28 cellular contexts compared by ENCODE assay signal in the genomic region with DNA sequence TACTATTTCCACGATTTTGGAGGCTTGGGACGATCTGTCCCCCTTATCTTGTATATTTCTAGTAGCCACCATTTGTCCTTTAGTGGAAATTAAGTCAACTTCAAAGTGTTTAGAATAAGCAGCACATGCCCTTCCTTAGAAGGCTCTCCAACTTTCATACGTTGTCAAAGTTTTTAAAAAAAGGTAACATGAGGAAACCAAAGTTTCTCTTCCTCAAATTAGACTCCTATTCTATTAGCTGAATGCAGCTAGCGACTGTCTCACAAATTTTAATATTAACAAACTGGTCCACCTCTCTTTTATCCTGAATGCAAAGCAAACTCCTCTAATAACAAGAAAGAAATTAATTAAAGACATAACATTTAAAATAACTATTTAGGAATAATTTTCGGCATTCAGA. TPM values are rescaled to one million over a fixed set of nuclear protein-coding genes. Genes with fewer than 3 reads are reported as not detected.
DNase-seq lines count a peak whose midpoint lies in the region; ATAC-seq, FAIRE-seq and TF ChIP-seq lines count a peak whose summit lies in the region.
"Had no signal": no experiment of that assay in that cellular context is flagged by ENCODE, and none has a peak within 500 bp of the region (broad histone marks: within the 10 kb centered on the region; RNA-seq: fewer than 3 reads in every experiment).

No MANE protein-coding gene starts in this region.

- no peaks in the 10 kb centered on the region for H3K27me3 Mint-ChIP-seq in brain
- H3K27me3 Mint-ChIP-seq: CD8-positive, alpha-beta memory T cell had no signal

- peaks cover 50 to 82% (median 61%) of the 10 kb centered on the region in 11 experiments for H3K36me3 ChIP-seq in BLaER1 treated with 17β-estradiol and CSF1 and Interleukin-3, amounts not matched to agents 10 nM and 100 nM
- peaks cover 8 to 35% of the 10 kb centered on the region in 2 donors for H3K36me3 ChIP-seq in psoas muscle (ENCODE audit: insufficient read depth in 1 of 2, low read depth in 1 of 2)
- H3K36me3 ChIP-seq in vagina = peaks cover 0 to 36% of the 10 kb centered on the region in 2 donors

- H3K4me3 ChIP-seq in BLaER1 treated with 17β-estradiol and CSF1 and Interleukin-3, amounts not matched to agents 10 nM and 100 nM = no peak overlapping the region
- H3K4me3 ChIP-seq in psoas muscle = no peak overlapping the region
- no peak overlapping the region for H3K4me3 ChIP-seq in vagina
- H3K4me3 ChIP-seq: PC-9 had no signal

- H3K27ac Mint-ChIP-seq in brain = peak overlapping the region in 3 of 5 experiments; percentile 50 to 93 (median 91)

- WGBS in psoas muscle, 3 donors = 56 to 68% (median 58%) methylated on average over 5 of the region's 5 CpGs

- H3K9me3 Mint-ChIP-seq in brain = peaks cover 5 to 13% (median 9%) of the 10 kb centered on the region in 5 experiments

- no peak overlapping the region; a peak in 1 of 22 replicates for H3K27ac ChIP-seq in BLaER1 treated with 17β-estradiol and CSF1 and Interleukin-3, amounts not matched to agents 10 nM and 100 nM
- H3K27ac ChIP-seq in psoas muscle (peak overlapping the region; percentile 60), vagina (no peak overlapping the region)
- H3K27ac ChIP-seq: HL-60, PC-9 had no signal

- peaks cover 57 to 91% (median 85%) of the 10 kb centered on the region in 11 experiments for H4K20me1 ChIP-seq in BLaER1 treated with 17β-estradiol and CSF1 and Interleukin-3, amounts not matched to agents 10 nM and 100 nM

- FAIRE-seq in GM12891 (lab: Jason Lieb, UNC) = no peak
- no peak for FAIRE-seq in frontal cortex (lab: Jason Lieb, UNC)
- FAIRE-seq: G401.6, GM19239, H1, HepG2 had no signal

- peaks cover 67% of the 10 kb centered on the region for H3K36me3 Mint-ChIP-seq in brain

- peaks cover 7 to 11% (median 9%) of the 10 kb centered on the region in 11 experiments for H3K9me3 ChIP-seq in BLaER1 treated with 17β-estradiol and CSF1 and Interleukin-3, amounts not matched to agents 10 nM and 100 nM (replicated peaks in 1 of 11)
- H3K9me3 ChIP-seq in psoas muscle (peaks cover 10% of the 10 kb centered on the region), vagina (peaks cover 4% of the 10 kb centered on the region)
- H3K9me3 ChIP-seq: SK-N-SH had no signal

- TF ChIP-seq CTCF in brain (conservative IDR thresholded peaks at IDR 0.05) = no peak
- TF ChIP-seq CTCF in psoas muscle (IDR thresholded peaks at IDR 0.05) = no peak
- TF ChIP-seq CTCF in vagina (IDR thresholded peaks at IDR 0.05) = no peak

- H3K4me1 Mint-ChIP-seq in brain = peaks cover 17% of the 10 kb centered on the region

- no peaks in the 10 kb centered on the region for H3K27me3 ChIP-seq in BLaER1 treated with 17β-estradiol and CSF1 and Interleukin-3, amounts not matched to agents 10 nM and 100 nM
- H3K27me3 ChIP-seq in psoas muscle (ENCODE audit: insufficient read depth in 3 of 3, low read length in 2 of 3) (no peaks in the 10 kb centered on the region), vagina (no peaks in the 10 kb centered on the region)

- no peak for ATAC-seq in psoas muscle
- no peak for ATAC-seq in Right ventricle myocardium superior (ENCODE audit: poor library complexity)
- ATAC-seq: HCT116, HepG2 had no signal

- intact Hi-C loops in psoas muscle (cut with DNase I) = loop anchor here in 1 of 2 donors (5.0 kb wide), 1 partner anchor 36 kb away; a partner anchor contains a TSS
- intact Hi-C loops in Right ventricle myocardium superior (cut with DNase I) = no loop called here
- intact Hi-C loops in vagina (cut with DNase I) = no loop called here

- 0 out of 22 replicates have a peak overlapping the region, but pooled peaks of 1 of the 11 experiments have one; percentile 17 for H3K9ac ChIP-seq in BLaER1 treated with 17β-estradiol and CSF1 and Interleukin-3, amounts not matched to agents 10 nM and 100 nM
- H3K9ac ChIP-seq: SK-N-SH had no signal

- peak overlapping the region; percentile 15 to 53 (median 36); a peak in 19 of 22 replicates for H3K4me2 ChIP-seq in BLaER1 treated with 17β-estradiol and CSF1 and Interleukin-3, amounts not matched to agents 10 nM and 100 nM
- H3K4me2 ChIP-seq: PC-9, SK-N-SH had no signal

- H3K4me3 Mint-ChIP-seq in brain = no peak overlapping the region

- H3K4me1 ChIP-seq in BLaER1 treated with 17β-estradiol and CSF1 and Interleukin-3, amounts not matched to agents 10 nM and 100 nM = peaks cover 29 to 49% (median 41%) of the 10 kb centered on the region in 10 experiments
- H3K4me1 ChIP-seq in psoas muscle (peaks cover 9% of the 10 kb centered on the region), vagina (no peaks in the 10 kb centered on the region)

- DNase-seq in GM12891 (ENCODE audit: insufficient read length, low spot score) (no peak), psoas muscle (no peak), Right ventricle myocardium superior (no peak), NCI-H2171 (lab: John Stamatoyannopoulos, UW) (no peak), frontal cortex (ENCODE audit: low spot score in 2 of 2) (no peak), vagina (ENCODE audit: extremely low spot score in 2 of 2) (no peak)
- DNase-seq: Calu3; CD8-positive, alpha-beta memory T cell; DMS153; KBM-7; NCI-H1092; NCI-H1436 treated with DMSO at 0.1 percent for 48 hours; NCI-H1930; NCI-H226; NCI-H524 treated with DMSO at 0.1 percent for 48 hours; NCI-H82; PC-9; RPMI8226; SIG-M5; SK-N-SH had no signal

- TF ChIP-seq POLR2A in GM12891 (IDR thresholded peaks at IDR 0.05; ENCODE audit: low read depth, low read length) = no peak
- no peak for TF ChIP-seq POLR2A in vagina (IDR thresholded peaks at IDR 0.05)

TF ChIP-seq in GM12891, 5 proteins besides CTCF, POLR2A, EP300 and RAD21:
- TF ChIP-seq TAF1 (IDR thresholded peaks at IDR 0.05; ENCODE audit: low read depth, low read length) (no peak), SPI1 (IDR thresholded peaks at IDR 0.05; ENCODE audit: low read depth, low read length) (peak; percentile 76)

RNA-seq across cellular contexts. Expression of a gene that starts 6.9 kb away (rescaled TPM):
- 17.1 TPM for polyA plus RNA-seq in GM12891 (2012; ENCODE audit: low read depth, missing spikeins)
- 13.9 TPM for polyA plus RNA-seq in brain (ENCODE audit: insufficient read depth, low read depth, low replicate concordance)
- 10 to 100 TPM; 11.8 to 14.6 (median 14.0) TPM for total RNA-seq in psoas muscle
- 10 to 100 TPM; 15.1 to 32.2 (median 22.9) TPM for polyA plus RNA-seq in psoas muscle
- 12.6 TPM for total RNA-seq in Right ventricle myocardium superior
- 23.6 TPM for total RNA-seq in frontal cortex
- total RNA-seq in vagina = 19.4 TPM

RNA-seq across cellular contexts. Expression of a gene that starts 35.9 kb away (rescaled TPM):
- polyA plus RNA-seq in GM12891 (2012; ENCODE audit: low read depth, missing spikeins) = 2.1 TPM
- polyA plus RNA-seq in brain (ENCODE audit: insufficient read depth, low read depth, low replicate concordance) = 3.9 TPM
- 1 to 10 TPM; 1.1 to 2.4 (median 1.8) TPM for total RNA-seq in psoas muscle
- polyA plus RNA-seq in psoas muscle = 1 to 10 TPM; 1.3 to 1.9 (median 1.9) TPM
- total RNA-seq in Right ventricle myocardium superior = 2.8 TPM
- 11.0 TPM for total RNA-seq in frontal cortex
- 8.8 TPM for total RNA-seq in vagina

RNA-seq across cellular contexts. Expression of a gene that starts 36.2 kb away (rescaled TPM):
- 11.2 TPM for polyA plus RNA-seq in GM12891 (2012; ENCODE audit: low read depth, missing spikeins)
- 28.6 TPM for polyA plus RNA-seq in brain (ENCODE audit: insufficient read depth, low read depth, low replicate concordance)
- 10 to 100 TPM; 28.3 to 37.7 (median 34.4) TPM for total RNA-seq in psoas muscle
- polyA plus RNA-seq in psoas muscle = 10 to 100 TPM in 2 of 3 donors, 1 to 10 TPM in 1; 9.0 to 31.3 (median 11.1) TPM
- total RNA-seq in Right ventricle myocardium superior = 32.3 TPM
- total RNA-seq in frontal cortex = 21.6 TPM
- 62.9 TPM for total RNA-seq in vagina
